In genomic region chr16:68469728-68470460, GRCh38 we compare ENCODE assay signal across 8 cellular contexts. TPM values are rescaled to one million over a fixed set of nuclear protein-coding genes. Genes with fewer than 3 reads are reported as not detected.
DNase-seq lines count a peak whose midpoint lies in the region; ATAC-seq and TF ChIP-seq lines count a peak whose summit lies in the region.

No MANE protein-coding gene starts in this region.

- peaks cover 20% of the 10 kb centered on the region for H3K4me1 ChIP-seq in mucosa of descending colon (ENCODE audit: low read depth)

- H3K4me1 Mint-ChIP-seq in activated CD8-positive, alpha-beta memory T cell treated with anti-CD3 and anti-CD28 coated beads, Interleukin-2, amount 10 ng/mL, durations not matched to agents 7 days and 5 days, result peaks cover 34% of the 10 kb centered on the region

- intact Hi-C loops in mucosa of descending colon (cut with DNase I, micrococcal nuclease), result no loop called here

- no peaks in the 10 kb centered on the region for H3K9me3 Mint-ChIP-seq in activated CD8-positive, alpha-beta memory T cell treated with anti-CD3 and anti-CD28 coated beads, Interleukin-2, amount 10 ng/mL, durations not matched to agents 7 days and 5 days (ENCODE audit: low read depth)
- no peaks in the 10 kb centered on the region for H3K9me3 Mint-ChIP-seq in activated naive CD4-positive, alpha-beta T cell treated with anti-CD3 and anti-CD28 coated beads, Interleukin-2, amount 50 U/mL, for 72 hours

- CTCF ChIA-PET in activated CD8-positive, alpha-beta memory T cell treated with anti-CD3 and anti-CD28 coated beads, Interleukin-2, amount 10 ng/mL, durations not matched to agents 7 days and 5 days (lab: Charles Lee), result interaction anchor here (0.7 to 4.2 kb wide), 9 partner anchors 8 to 208 kb away, joined by 3 to 24 read pairs (median 3); no protein-coding TSS in a partner anchor

- no peak for TF ChIP-seq CTCF in mucosa of descending colon (IDR thresholded peaks at IDR 0.05)

- no peaks in the 10 kb centered on the region for H3K36me3 Mint-ChIP-seq in activated CD8-positive, alpha-beta memory T cell treated with anti-CD3 and anti-CD28 coated beads, Interleukin-2, amount 10 ng/mL, durations not matched to agents 7 days and 5 days
- no peaks in the 10 kb centered on the region for H3K36me3 Mint-ChIP-seq in activated naive CD4-positive, alpha-beta T cell treated with anti-CD3 and anti-CD28 coated beads, Interleukin-2, amount 50 U/mL, for 72 hours

- H3K4me3 Mint-ChIP-seq in activated CD8-positive, alpha-beta memory T cell treated with anti-CD3 and anti-CD28 coated beads, Interleukin-2, amount 10 ng/mL, durations not matched to agents 7 days and 5 days, result peak overlapping the region; percentile 70

- H3K27me3 Mint-ChIP-seq in activated CD8-positive, alpha-beta memory T cell treated with anti-CD3 and anti-CD28 coated beads, Interleukin-2, amount 10 ng/mL, durations not matched to agents 7 days and 5 days, result no peaks in the 10 kb centered on the region

- peak overlapping the region; percentile 86 for H3K27ac Mint-ChIP-seq in activated CD8-positive, alpha-beta memory T cell treated with anti-CD3 and anti-CD28 coated beads, Interleukin-2, amount 10 ng/mL, durations not matched to agents 7 days and 5 days
- H3K27ac Mint-ChIP-seq in activated naive CD4-positive, alpha-beta T cell treated with anti-CD3 and anti-CD28 coated beads, Interleukin-2, amount 50 U/mL, for 72 hours, result peak overlapping the region; percentile 83

- peak; percentile 62 for ATAC-seq in activated CD8-positive, alpha-beta memory T cell treated with anti-CD3 and anti-CD28 coated beads, Interleukin-2, amount 10 ng/mL, durations not matched to agents 7 days and 5 days
- ATAC-seq in HG03196 (IDR thresholded peaks at IDR 0.05; ENCODE audit: unreplicated experiment), result peak; percentile 7
- ATAC-seq in activated naive CD4-positive, alpha-beta T cell treated with anti-CD3 and anti-CD28 coated beads, Interleukin-2, amount 50 U/mL, for 72 hours, result peak; percentile 46 to 79
- ATAC-seq in mucosa of descending colon, result peak; percentile 39

- H3K9me3 ChIP-seq in mucosa of descending colon, result no peaks in the 10 kb centered on the region

- H3K36me3 ChIP-seq in mucosa of descending colon (ENCODE audit: low read depth), result no peaks in the 10 kb centered on the region

- no peak overlapping the region for H3K4me3 ChIP-seq in mucosa of descending colon

- DNase-seq in activated CD8-positive, alpha-beta memory T cell treated with anti-CD3 and anti-CD28 coated beads, Interleukin-2, amount 10 ng/mL, durations not matched to agents 7 days and 5 days, result no peak
- no peak for DNase-seq in activated CD8-positive, alpha-beta memory T cell treated with anti-CD3 and anti-CD28 coated beads for 24 hours
- no peak for DNase-seq in activated naive CD4-positive, alpha-beta T cell treated with anti-CD3 and anti-CD28 coated beads, Interleukin-2, amount 50 U/mL, for 72 hours (ENCODE audit: low spot score in 2 of 2)
- DNase-seq in mucosa of descending colon (peak in 1 of 3 donors; percentile 29), pons (ENCODE audit: low spot score) (no peak), NCI-H1694 treated with DMSO at 0.1 percent for 48 hours (lab: John Stamatoyannopoulos, UW) (no peak), NCI-H526 treated with DMSO at 0.1 percent for 48 hours (lab: John Stamatoyannopoulos, UW) (no peak)

RNA-seq across cellular contexts. Expression of gene SMPD3, which starts 21.6 kb away (rescaled TPM):
- 1 to 10 TPM; 7.7 to 7.9 TPM for total RNA-seq in activated CD8-positive, alpha-beta memory T cell treated with anti-CD3 and anti-CD28 coated beads, Interleukin-2, amount 10 ng/mL, durations not matched to agents 7 days and 5 days
- total RNA-seq in activated naive CD4-positive, alpha-beta T cell treated with anti-CD3 and anti-CD28 coated beads, Interleukin-2, amount 50 U/mL, for 72 hours, result 1 to 10 TPM in 1 of 2 donors, under 1 TPM in 1; 0.12 to 1.0 TPM
- 10 to 100 TPM; 31.8 to 82.7 (median 62.3) TPM for total RNA-seq in mucosa of descending colon

Comparison
In these comparisons a context has a peak if more than half of its experiments do, and no peak if none do; other contexts are left out.
1. ATAC-seq: peak in every context shown above with its lines; median percentile 62 in activated naive CD4-positive, alpha-beta T cell treated with anti-CD3 and anti-CD28 coated beads, Interleukin-2, amount 50 U/mL, for 72 hours; 62 in activated CD8-positive, alpha-beta memory T cell treated with anti-CD3 and anti-CD28 coated beads, Interleukin-2, amount 10 ng/mL, durations not matched to agents 7 days and 5 days; 39 in mucosa of descending colon; 7 in HG03196.
2. RNA of gene SMPD3, which starts 21.6 kb away (total RNA-seq): 31.8 to 82.7 TPM in mucosa of descending colon and 7.7 to 7.9 TPM in activated CD8-positive, alpha-beta memory T cell treated with anti-CD3 and anti-CD28 coated beads, Interleukin-2, amount 10 ng/mL, durations not matched to agents 7 days and 5 days; 0.12 to 1.0 TPM in activated naive CD4-positive, alpha-beta T cell treated with anti-CD3 and anti-CD28 coated beads, Interleukin-2, amount 50 U/mL, for 72 hours; every median in the first group is over 4 times any median in the second.